In genomic region chr7:137167609-137168008, GRCh38 we compare ENCODE assay signal across 28 cellular contexts.
"Had no signal": no experiment of that assay in that cellular context is flagged by ENCODE, and none has a peak within 500 bp of the region (broad histone marks: within the 10 kb centered on the region; RNA-seq: fewer than 3 reads in every experiment).

No MANE protein-coding gene starts in this region.

- H3K9me3 ChIP-seq: colonic mucosa, esophagus squamous epithelium, gastroesophageal sphincter, heart left ventricle, lower lobe of right lung, mucosa of descending colon had no signal

- H2AFZ ChIP-seq: hepatocyte had no signal

- H3K4me3 Mint-ChIP-seq: dendritic cell treated with granulocyte-macrophage colony-stimulating factor and Interleukin-4, amounts not matched to agents 40 ng/mL and 50 ng/mL, for 4 days; effector memory CD8-positive, alpha-beta T cell; endodermal cell; immature natural killer cell; mesothelial cell of epicardium; naive B cell; naive thymus-derived CD8-positive, alpha-beta T cell had no signal

- H3K27ac Mint-ChIP-seq: dendritic cell treated with granulocyte-macrophage colony-stimulating factor and Interleukin-4, amounts not matched to agents 40 ng/mL and 50 ng/mL, for 4 days; effector memory CD8-positive, alpha-beta T cell; endodermal cell; immature natural killer cell; mesothelial cell of epicardium; naive thymus-derived CD8-positive, alpha-beta T cell had no signal

- H3K27me3 ChIP-seq: colonic mucosa, esophagus squamous epithelium, gastroesophageal sphincter, heart left ventricle, hepatocyte, left lung had no signal

- H3K4me3 ChIP-seq: colonic mucosa, esophagus squamous epithelium, gastroesophageal sphincter, heart left ventricle, hepatocyte, left lung, lower lobe of right lung, mucosa of descending colon had no signal

- H3K9me3 Mint-ChIP-seq: endodermal cell had no signal

- DNase-seq: colonic mucosa; cortex of kidney; effector CD8-positive, alpha-beta T cell; effector memory CD8-positive, alpha-beta T cell; endodermal cell; erythroblast; esophagus squamous epithelium; foreskin fibroblast; foreskin melanocyte; heart left ventricle; hypothalamus; immature natural killer cell; islet precursor cell; left cardiac atrium; left lung; left ventricle myocardium superior; lower lobe of right lung; mesenchymal stem cell; mucosa of descending colon; naive B cell; naive thymus-derived CD8-positive, alpha-beta T cell had no signal

- H3K27me3 Mint-ChIP-seq: dendritic cell treated with granulocyte-macrophage colony-stimulating factor and Interleukin-4, amounts not matched to agents 40 ng/mL and 50 ng/mL, for 4 days; effector memory CD8-positive, alpha-beta T cell; naive B cell; naive thymus-derived CD8-positive, alpha-beta T cell had no signal

- H3K36me3 Mint-ChIP-seq: immature natural killer cell; naive B cell; naive thymus-derived CD8-positive, alpha-beta T cell had no signal

- H3K27ac ChIP-seq: colonic mucosa, epithelial cell of prostate, esophagus squamous epithelium, gastroesophageal sphincter, heart left ventricle, hepatocyte, left lung, lower lobe of right lung had no signal

- H3K4me1 Mint-ChIP-seq: immature natural killer cell; naive B cell; naive thymus-derived CD8-positive, alpha-beta T cell had no signal

- ATAC-seq: effector memory CD8-positive, alpha-beta T cell; esophagus mucosa; gastroesophageal sphincter; heart left ventricle; left cardiac atrium; left lung; left ventricle myocardium superior; lower lobe of right lung; mucosa of descending colon; naive thymus-derived CD8-positive, alpha-beta T cell had no signal

- FAIRE-seq: endometrium had no signal

- H3K4me2 ChIP-seq: hepatocyte had no signal

- H3K4me1 ChIP-seq: colonic mucosa, gastroesophageal sphincter, left lung, lower lobe of right lung had no signal

- H3K36me3 ChIP-seq: colonic mucosa, esophagus squamous epithelium, gastroesophageal sphincter, heart left ventricle, left lung, lower lobe of right lung had no signal
